Comparison of ENCODE assay signal across 30 cellular contexts in the genomic region with DNA sequence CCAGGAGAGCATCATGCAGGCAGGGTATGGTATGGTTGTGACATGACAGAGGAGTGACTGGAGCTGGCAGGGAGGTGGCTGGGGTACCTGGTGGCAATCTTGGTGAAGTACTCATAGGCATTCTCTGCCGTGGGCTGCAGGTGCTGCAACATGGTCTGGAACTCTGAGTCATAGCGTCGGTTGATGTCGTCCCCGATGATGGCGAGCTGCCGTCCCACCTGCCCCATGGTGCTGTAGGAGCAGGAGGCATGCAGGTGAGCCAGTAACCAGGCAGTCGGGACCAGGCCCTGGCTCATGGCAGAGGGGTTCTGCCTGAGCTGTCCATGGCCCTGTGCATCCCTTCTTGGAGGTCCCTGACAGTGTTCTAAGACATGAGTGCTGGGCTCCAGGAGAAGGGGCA. TPM values are rescaled to one million over a fixed set of nuclear protein-coding genes. Genes with fewer than 3 reads are reported as not detected.
DNase-seq lines count a peak whose midpoint lies in the region; ATAC-seq, FAIRE-seq and TF ChIP-seq lines count a peak whose summit lies in the region.
"Had no signal": no experiment of that assay in that cellular context is flagged by ENCODE, and none has a peak within 500 bp of the region (broad histone marks: within the 10 kb centered on the region; RNA-seq: fewer than 3 reads in every experiment).

No MANE protein-coding gene starts in this region.

- TF ChIP-seq POLR2A in HepG2 (IDR thresholded peaks at IDR 0.05; ENCODE audit: insufficient read depth in 1 of 2, low read depth in 2 of 2, low read length in 2 of 2) (no peak), right lobe of liver (IDR thresholded peaks at IDR 0.05) (no peak), suprapubic skin (IDR thresholded peaks at IDR 0.05) (no peak)

- H3K27ac ChIP-seq in HepG2 (ENCODE audit: extremely low read length, insufficient read depth, low read length) (no peak overlapping the region), right lobe of liver (no peak overlapping the region), mesenchymal stem cell (ENCODE audit: low read length, poor library complexity, severe bottlenecking) (no peak overlapping the region), suprapubic skin (no peak overlapping the region)
- H3K27ac ChIP-seq: 22Rv1; BLaER1 treated with 17β-estradiol and CSF1 and Interleukin-3, amounts not matched to agents 10 nM and 100 nM; breast epithelium; heart left ventricle; left lung; psoas muscle; sigmoid colon; upper lobe of right lung had no signal

- H2AK5ac ChIP-seq in mesenchymal stem cell (ENCODE audit: low read length, severe bottlenecking), result no peak overlapping the region

- FAIRE-seq in HepG2 (lab: Jason Lieb, UNC) (no peak), urothelium cell line (lab: Jason Lieb, UNC) (peak; percentile 17)
- FAIRE-seq: endometrium had no signal

- no peak for TF ChIP-seq RAD21 in HepG2 (CRISPR knock-in tag; IDR thresholded peaks at IDR 0.05)

- DNase-seq in T-helper 1 cell (no peak), HepG2 (ENCODE audit: low spot score) (no peak), right lobe of liver (no peak), memory B cell (ENCODE audit: low spot score in 2 of 2) (no peak), urothelium cell line (ENCODE audit: low spot score) (no peak), mesenchymal stem cell (no peak), suprapubic skin (ENCODE audit: low spot score in 2 of 2) (no peak)
- DNase-seq: activated T-cell treated with anti-CD3 and anti-CD28 coated beads, Interleukin-2, amount 50 U/mL, for 4 hours; DND-41; dorsolateral prefrontal cortex; esophagus squamous epithelium; foreskin melanocyte; HCEC 1CT; heart left ventricle; islet precursor cell; left lung; NCI-H1092; NCI-H187; nucleus accumbens; psoas muscle; sigmoid colon; stimulated activated CD4-positive, alpha-beta T cell treated with anti-CD3 and anti-CD28 coated beads, Interleukin-4, amount 100 ng/mL, for 1 hour; substantia nigra; upper lobe of right lung had no signal

- peak overlapping the region; percentile 45 for H3K27ac Mint-ChIP-seq in T-helper 1 cell treated with Interleukin-12 subunit alpha and Interleukin-12 subunit beta and Interleukin-4 antibody, amounts not matched to agents 30 μg/mL and 1 μg/mL, for 36 hours
- H3K27ac Mint-ChIP-seq in memory B cell, result peak overlapping the region; percentile 38

- H2BK12ac ChIP-seq in mesenchymal stem cell (ENCODE audit: low read length in 2 of 2), result no peak overlapping the region

- peaks cover 41% of the 10 kb centered on the region for H3K4me1 Mint-ChIP-seq in T-helper 1 cell treated with Interleukin-12 subunit alpha and Interleukin-12 subunit beta and Interleukin-4 antibody, amounts not matched to agents 30 μg/mL and 1 μg/mL, for 36 hours (ENCODE audit: low read depth)
- H3K4me1 Mint-ChIP-seq in memory B cell, result peaks cover 34% of the 10 kb centered on the region

- TF ChIP-seq EP300 in HepG2 (IDR thresholded peaks at IDR 0.05; ENCODE audit: low read depth in 2 of 2, low read length in 2 of 2), result no peak
- no peak for TF ChIP-seq EP300 in HepG2 (CRISPR knock-in tag; IDR thresholded peaks at IDR 0.05; ENCODE audit: borderline replicate concordance)
- no peak for TF ChIP-seq EP300 in suprapubic skin (IDR thresholded peaks at IDR 0.05)

- no peaks in the 10 kb centered on the region for H4K20me1 ChIP-seq in HepG2 (ENCODE audit: insufficient read depth, low read length)

- H2AFZ ChIP-seq in HepG2 (ENCODE audit: low read length) (no peak overlapping the region), mesenchymal stem cell (ENCODE audit: low read depth, low read length) (no peak overlapping the region)

- H3K9me3 ChIP-seq in HepG2 (ENCODE audit: low read length) (no peaks in the 10 kb centered on the region), right lobe of liver (no peaks in the 10 kb centered on the region), mesenchymal stem cell (ENCODE audit: control insufficient read depth, low read length) (no peaks in the 10 kb centered on the region), suprapubic skin (no peaks in the 10 kb centered on the region)
- H3K9me3 ChIP-seq: BLaER1 treated with 17β-estradiol and CSF1 and Interleukin-3, amounts not matched to agents 10 nM and 100 nM; breast epithelium; esophagus squamous epithelium; heart left ventricle; left lung; psoas muscle; sigmoid colon; upper lobe of right lung had no signal

- CTCF ChIA-PET in HepG2 (lab: Yijun Ruan, JAX; ENCODE audit: low intra/inter-chr PET ratio, low total read pairs), result no interaction called here

- H2BK120ac ChIP-seq in mesenchymal stem cell (ENCODE audit: low read depth, low read length), result no peak overlapping the region

- H3K79me2 ChIP-seq in HepG2 (ENCODE audit: insufficient read depth, low read length), result peaks cover 9% of the 10 kb centered on the region

- no peak overlapping the region for H3K4me2 ChIP-seq in HepG2 (ENCODE audit: low read depth, low read length)
- H3K4me2 ChIP-seq in mesenchymal stem cell (ENCODE audit: low read length, poor library complexity, severe bottlenecking), result no peak overlapping the region

- no peak overlapping the region for H3K4me3 Mint-ChIP-seq in T-helper 1 cell treated with Interleukin-12 subunit alpha and Interleukin-12 subunit beta and Interleukin-4 antibody, amounts not matched to agents 30 μg/mL and 1 μg/mL, for 36 hours
- H3K4me3 Mint-ChIP-seq in memory B cell, result no peak overlapping the region
- H3K4me3 Mint-ChIP-seq: activated T-cell treated with anti-CD3 and anti-CD28 coated beads, Interleukin-2, amount 50 U/mL, for 4 hours had no signal

- H3K9ac ChIP-seq in HepG2 (ENCODE audit: insufficient read depth, low read depth, low read length), result no peak overlapping the region
- H3K9ac ChIP-seq in mesenchymal stem cell (ENCODE audit: low read length), result no peak overlapping the region
- H3K9ac ChIP-seq: BLaER1 treated with 17β-estradiol and CSF1 and Interleukin-3, amounts not matched to agents 10 nM and 100 nM had no signal

- no peak overlapping the region for H4K91ac ChIP-seq in mesenchymal stem cell (ENCODE audit: low read length)

- H2BK5ac ChIP-seq in mesenchymal stem cell (ENCODE audit: low read depth, low read length, poor library complexity, severe bottlenecking), result no peak overlapping the region

- in situ Hi-C loops in HepG2 (cut with HindIII; ENCODE audit: extremely low pct_ligation_motif_present, low pct_unique_long_range_greater_than_20kb), result no loop called here

- no peak overlapping the region for H3K4ac ChIP-seq in mesenchymal stem cell (ENCODE audit: low read depth in 1 of 2, low read length in 2 of 2)

- POLR2A ChIA-PET in HepG2 (lab: Yijun Ruan, JAX), result no interaction called here

- H3K4me3 ChIP-seq in HepG2 (replicated peaks in 1 of 3; ENCODE audit: insufficient read depth in 1 of 3, low read depth in 2 of 3, low read length in 3 of 3) (no peak overlapping the region), right lobe of liver (no peak overlapping the region), mesenchymal stem cell (ENCODE audit: insufficient read depth in 1 of 2, low read depth in 1 of 2, low read length in 2 of 2) (no peak overlapping the region), suprapubic skin (no peak overlapping the region)
- H3K4me3 ChIP-seq: BLaER1 treated with 17β-estradiol and CSF1 and Interleukin-3, amounts not matched to agents 10 nM and 100 nM; breast epithelium; dorsolateral prefrontal cortex; esophagus squamous epithelium; heart left ventricle; left lung; psoas muscle; sigmoid colon; upper lobe of right lung had no signal

- peaks cover 24 to 28% of the 10 kb centered on the region in 2 experiments; a peak in 4 of 5 replicates for H3K36me3 ChIP-seq in HepG2 (replicated peaks in 1 of 2; ENCODE audit: control insufficient read depth in 1 of 2, insufficient read depth in 2 of 2, low read length in 2 of 2)
- peaks cover 0 to 18% (median 7%) of the 10 kb centered on the region in 4 donors for H3K36me3 ChIP-seq in right lobe of liver
- H3K36me3 ChIP-seq in mesenchymal stem cell (ENCODE audit: control insufficient read depth in 1 of 2, insufficient read depth in 2 of 2, low read depth in 1 of 2, low read length in 2 of 2), result peaks cover 51 to 59% of the 10 kb centered on the region in 2 experiments
- peaks cover 43% of the 10 kb centered on the region for H3K36me3 ChIP-seq in suprapubic skin
- H3K36me3 ChIP-seq: breast epithelium had no signal

- BruUV-seq in HepG2 (replicated peaks; lab: Mats Ljungman, UMichigan), result no TSS peak

- no peaks in the 10 kb centered on the region for H3K9me3 Mint-ChIP-seq in T-helper 1 cell treated with Interleukin-12 subunit alpha and Interleukin-12 subunit beta and Interleukin-4 antibody, amounts not matched to agents 30 μg/mL and 1 μg/mL, for 36 hours
- H3K9me3 Mint-ChIP-seq in memory B cell, result no peaks in the 10 kb centered on the region
- H3K9me3 Mint-ChIP-seq: activated T-cell treated with anti-CD3 and anti-CD28 coated beads, Interleukin-2, amount 50 U/mL, for 4 hours had no signal

- ATAC-seq in HepG2 (no peak), right lobe of liver (no peak), memory B cell (ENCODE audit: low read depth) (no peak)
- ATAC-seq: activated CD4-positive, CD25-positive, alpha-beta regulatory T cell treated with anti-CD3 and anti-CD28 coated beads, Interleukin-2, amount 50 U/mL, for 24 hours; activated T-cell treated with anti-CD3 and anti-CD28 coated beads, Interleukin-2, amount 50 U/mL, for 4 hours; heart left ventricle; left lung; psoas muscle; upper lobe of right lung had no signal

- intact Hi-C loops in HepG2 (cut with micrococcal nuclease; ENCODE audit: unreplicated experiment) (no loop called here), right lobe of liver (cut with DNase I) (no loop called here)

- H3K14ac ChIP-seq in mesenchymal stem cell (ENCODE audit: low read length in 2 of 2), result no peak overlapping the region

- WGBS in HepG2 (ENCODE audit: low lambda C conversion rate), result 94% methylated on average over 8 of the region's 8 CpGs
- WGBS in right lobe of liver (ENCODE audit: insufficient coverage, low coverage, low lambda C conversion rate, missing lambda C conversion rate), result no CpG with 5 or more reads among the region's 8 CpGs
- 95% methylated on average over 8 of the region's 8 CpGs for WGBS in mesenchymal stem cell
- WGBS in suprapubic skin, result 80% methylated on average over 2 of the region's 8 CpGs

- H3K36me3 Mint-ChIP-seq in T-helper 1 cell treated with Interleukin-12 subunit alpha and Interleukin-12 subunit beta and Interleukin-4 antibody, amounts not matched to agents 30 μg/mL and 1 μg/mL, for 36 hours (ENCODE audit: low read depth), result peaks cover 53% of the 10 kb centered on the region
- peaks cover 17% of the 10 kb centered on the region for H3K36me3 Mint-ChIP-seq in memory B cell

- H4K8ac ChIP-seq in mesenchymal stem cell (ENCODE audit: low read length), result no peak overlapping the region

- TF ChIP-seq CTCF in HepG2 (CRISPR knock-in tag; IDR thresholded peaks at IDR 0.05) (no peak), right lobe of liver (IDR thresholded peaks at IDR 0.05) (no peak), suprapubic skin (IDR thresholded peaks at IDR 0.05) (no peak)

- H3K4me1 ChIP-seq in HepG2 (ENCODE audit: insufficient read depth, low read length) (peaks cover 26% of the 10 kb centered on the region), right lobe of liver (peaks cover 0 to 9% (median 0%) of the 10 kb centered on the region in 4 donors), mesenchymal stem cell (ENCODE audit: control insufficient read depth, insufficient read depth, low read depth, low read length) (peaks cover 13% of the 10 kb centered on the region), suprapubic skin (peaks cover 41% of the 10 kb centered on the region)

- H3K27me3 ChIP-seq in HepG2 (ENCODE audit: control insufficient read depth in 1 of 2, insufficient read depth in 2 of 2, low read length in 2 of 2), result no peaks in the 10 kb centered on the region
- no peaks in the 10 kb centered on the region for H3K27me3 ChIP-seq in right lobe of liver
- H3K27me3 ChIP-seq in mesenchymal stem cell (ENCODE audit: control insufficient read depth in 1 of 2, insufficient read depth in 1 of 2, low read length in 2 of 2), result no peaks in the 10 kb centered on the region
- no peaks in the 10 kb centered on the region for H3K27me3 ChIP-seq in suprapubic skin
- H3K27me3 ChIP-seq: BLaER1 treated with 17β-estradiol and CSF1 and Interleukin-3, amounts not matched to agents 10 nM and 100 nM; breast epithelium; dorsolateral prefrontal cortex; esophagus squamous epithelium; heart left ventricle; left lung; sigmoid colon; upper lobe of right lung had no signal

- peaks cover 23% of the 10 kb centered on the region for H3K79me1 ChIP-seq in mesenchymal stem cell (replicated peaks; ENCODE audit: low read length, poor library complexity, severe bottlenecking)

- no peak overlapping the region for H3K23ac ChIP-seq in mesenchymal stem cell (ENCODE audit: low read length in 2 of 2)

- H3K27me3 Mint-ChIP-seq in T-helper 1 cell treated with Interleukin-12 subunit alpha and Interleukin-12 subunit beta and Interleukin-4 antibody, amounts not matched to agents 30 μg/mL and 1 μg/mL, for 36 hours (ENCODE audit: low read depth), result no peaks in the 10 kb centered on the region
- H3K27me3 Mint-ChIP-seq in memory B cell, result no peaks in the 10 kb centered on the region

- no peak overlapping the region for H3K18ac ChIP-seq in mesenchymal stem cell (ENCODE audit: low read depth in 1 of 2, low read length in 2 of 2)

- H2BK15ac ChIP-seq in mesenchymal stem cell (ENCODE audit: low read depth, poor library complexity, severe bottlenecking), result no peak overlapping the region

RNA-seq across cellular contexts. Expression of a gene that starts 4.9 kb away (rescaled TPM):
- total RNA-seq in HepG2 (2016; rRNA removed; fragmentation: Illumina TruSeq; extraction: Trizol), result 23.8 and 25.9 TPM in 2 replicates
- total RNA-seq in HepG2 (2016; cell fraction: cytosol; rRNA removed; fragmentation: Illumina TruSeq; extraction: Trizol; ENCODE audit: low read depth), result 16.2 and 22.7 TPM in 2 replicates
- total RNA-seq in HepG2 (2016; cell fraction: insoluble cytoplasmic fraction; rRNA removed; fragmentation: Illumina TruSeq; extraction: Trizol), result 24.2 and 26.8 TPM in 2 replicates
- 40.6 and 46.1 TPM in 2 replicates for total RNA-seq in HepG2 (2016; cell fraction: membrane; rRNA removed; fragmentation: Illumina TruSeq; extraction: Trizol)
- 11.2 and 14.0 TPM in 2 replicates for total RNA-seq in HepG2 (2016; cell fraction: nucleus; rRNA removed; fragmentation: Illumina TruSeq; extraction: Trizol)
- 15.0 and 22.2 TPM in 2 replicates for polyA plus RNA-seq in HepG2 (2011; rRNA removed)
- polyA plus RNA-seq in HepG2 (2011; cell fraction: cytosol; rRNA removed), result 19.9 and 23.5 TPM in 2 replicates
- 13.5 and 15.1 TPM in 2 replicates for polyA plus RNA-seq in HepG2 (2011; cell fraction: nucleus; rRNA removed)
- 10.2 and 16.3 TPM in 2 replicates for polyA plus RNA-seq in HepG2 (2012)
- 21.1 and 27.3 TPM in 2 replicates for polyA plus RNA-seq in HepG2 (2016; cell fraction: cytosol; fragmentation: Illumina TruSeq; extraction: Trizol; ENCODE audit: low read depth)
- polyA plus RNA-seq in HepG2 (2016; cell fraction: insoluble cytoplasmic fraction; fragmentation: Illumina TruSeq; extraction: Trizol; ENCODE audit: low read depth), result 25.7 and 28.6 TPM in 2 replicates
- 36.0 and 39.7 TPM in 2 replicates for polyA plus RNA-seq in HepG2 (2016; cell fraction: membrane; fragmentation: Illumina TruSeq; extraction: Trizol; ENCODE audit: low read depth)
- 24.6 and 25.1 TPM in 2 replicates for polyA plus RNA-seq in HepG2 (2016; cell fraction: nucleus; fragmentation: Illumina TruSeq; extraction: Trizol; ENCODE audit: insufficient read depth, low read depth)
- 38.8 and 50.3 TPM in 2 replicates for polyA minus RNA-seq in HepG2 (2011; rRNA and poly(A)+ RNA removed; ENCODE audit: low replicate concordance)
- polyA minus RNA-seq in HepG2 (2011; cell fraction: cytosol; rRNA and poly(A)+ RNA removed), result 14.0 and 16.7 TPM in 2 replicates
- 7.6 and 8.2 TPM in 2 replicates for polyA minus RNA-seq in HepG2 (2011; cell fraction: nucleus; rRNA and poly(A)+ RNA removed)
- 10 to 100 TPM in 2 of 6 experiments, 1 to 10 TPM in 4; 4.4 to 11.4 (median 6.5) TPM for total RNA-seq in right lobe of liver
- 15.2 TPM for polyA plus RNA-seq in mesenchymal stem cell (2013, experiment 1 of 2)
- 15.1 TPM for polyA plus RNA-seq in mesenchymal stem cell (2013, experiment 2 of 2)
- total RNA-seq in suprapubic skin, result 10 to 100 TPM; 12.6 to 15.0 (median 14.3) TPM

RNA-seq across cellular contexts. Expression of a gene that starts 45.9 kb away (rescaled TPM):
- total RNA-seq in HepG2 (2016; rRNA removed; fragmentation: Illumina TruSeq; extraction: Trizol) (3.4 and 3.8 TPM in 2 replicates), right lobe of liver (1 to 10 TPM in 4 of 6 experiments, under 1 TPM in 2; 0.79 to 3.5 (median 1.6) TPM), suprapubic skin (100 to 1,000 TPM; 174 to 206 (median 199) TPM)
- total RNA-seq in HepG2 (2016; cell fraction: cytosol; rRNA removed; fragmentation: Illumina TruSeq; extraction: Trizol; ENCODE audit: low read depth), result 0.30 and 0.44 TPM in 2 replicates
- 2.6 and 4.1 TPM in 2 replicates for total RNA-seq in HepG2 (2016; cell fraction: insoluble cytoplasmic fraction; rRNA removed; fragmentation: Illumina TruSeq; extraction: Trizol)
- total RNA-seq in HepG2 (2016; cell fraction: membrane; rRNA removed; fragmentation: Illumina TruSeq; extraction: Trizol), result 1.5 and 1.7 TPM in 2 replicates
- 5.0 and 5.8 TPM in 2 replicates for total RNA-seq in HepG2 (2016; cell fraction: nucleus; rRNA removed; fragmentation: Illumina TruSeq; extraction: Trizol)
- 21.4 and 27.4 TPM in 2 replicates for polyA plus RNA-seq in HepG2 (2011; rRNA removed)
- polyA plus RNA-seq in HepG2 (2011; cell fraction: cytosol; rRNA removed), result 11.6 and 15.9 TPM in 2 replicates
- 175 and 242 TPM in 2 replicates for polyA plus RNA-seq in HepG2 (2011; cell fraction: nucleus; rRNA removed)
- 10.0 and 18.8 TPM in 2 replicates for polyA plus RNA-seq in HepG2 (2012)
- 0.20 and 0.24 TPM in 2 replicates for polyA plus RNA-seq in HepG2 (2016; cell fraction: cytosol; fragmentation: Illumina TruSeq; extraction: Trizol; ENCODE audit: low read depth)
- polyA plus RNA-seq in HepG2 (2016; cell fraction: insoluble cytoplasmic fraction; fragmentation: Illumina TruSeq; extraction: Trizol; ENCODE audit: low read depth), result 1.6 and 2.3 TPM in 2 replicates
- polyA plus RNA-seq in HepG2 (2016; cell fraction: membrane; fragmentation: Illumina TruSeq; extraction: Trizol; ENCODE audit: low read depth), result 0.54 and 0.78 TPM in 2 replicates
- 11.8 and 13.7 TPM in 2 replicates for polyA plus RNA-seq in HepG2 (2016; cell fraction: nucleus; fragmentation: Illumina TruSeq; extraction: Trizol; ENCODE audit: insufficient read depth, low read depth)
- 47.0 and 79.8 TPM in 2 replicates for polyA minus RNA-seq in HepG2 (2011; rRNA and poly(A)+ RNA removed; ENCODE audit: low replicate concordance)
- 20.4 and 20.8 TPM in 2 replicates for polyA minus RNA-seq in HepG2 (2011; cell fraction: cytosol; rRNA and poly(A)+ RNA removed)
- 36.2 and 39.1 TPM in 2 replicates for polyA minus RNA-seq in HepG2 (2011; cell fraction: nucleus; rRNA and poly(A)+ RNA removed)
- 4.6 TPM for polyA plus RNA-seq in mesenchymal stem cell (2013, experiment 1 of 2)
- 4.5 TPM for polyA plus RNA-seq in mesenchymal stem cell (2013, experiment 2 of 2)

Comparison
In these comparisons a context has a peak if more than half of its experiments do, and no peak if none do; other contexts are left out.
1. RNA of a gene that starts 45.9 kb away (total RNA-seq): 174 to 206 TPM in suprapubic skin; 0.30 to 5.8 TPM in HepG2 and 0.79 to 3.5 TPM in right lobe of liver; every median in the first group is over 10 times any median in the second.